8 cellular contexts compared by ENCODE assay signal in genomic region chr2:17879137-17879912, GRCh38. TPM values are rescaled to one million over a fixed set of nuclear protein-coding genes. Genes with fewer than 3 reads are reported as not detected.
A peak's percentile ranks its signal among the peaks of the same experiment; 100 is the strongest.
DNase-seq lines count a peak whose midpoint lies in the region; ATAC-seq and TF ChIP-seq lines count a peak whose summit lies in the region.

No MANE protein-coding gene starts in this region.

- H3K36me3 ChIP-seq in mucosa of descending colon (ENCODE audit: low read depth) (no peaks in the 10 kb centered on the region), urinary bladder (ENCODE audit: insufficient read depth) (no peaks in the 10 kb centered on the region)

- H3K9me3 ChIP-seq in mucosa of descending colon, result no peaks in the 10 kb centered on the region

- TF ChIP-seq EP300 in Ishikawa (IDR thresholded peaks at IDR 0.05; ENCODE audit: borderline replicate concordance), result no peak

- 4% methylated on average over 49 of the region's 49 CpGs for WGBS in urinary bladder

- peak; percentile 16 for ATAC-seq in GM18867 (IDR thresholded peaks at IDR 0.05; ENCODE audit: unreplicated experiment)
- peak; percentile 53 for ATAC-seq in SK-N-SH treated with all-trans-retinoic acid at 6 μM for 48 hours
- ATAC-seq in mucosa of descending colon, result peak; percentile 92
- no peak for ATAC-seq in HG02678 (IDR thresholded peaks at IDR 0.05; ENCODE audit: unreplicated experiment)

- intact Hi-C loops in mucosa of descending colon (cut with DNase I, micrococcal nuclease), result no loop called here

- H3K4me3 ChIP-seq in epithelial cell of esophagus (ENCODE audit: low read length), result peak overlapping the region; percentile 65
- H3K4me3 ChIP-seq in mucosa of descending colon, result peak overlapping the region; percentile 54
- peak overlapping the region; percentile 64 for H3K4me3 ChIP-seq in urinary bladder (ENCODE audit: low read depth, low read length)

- H3K4me1 ChIP-seq in mucosa of descending colon (ENCODE audit: low read depth), result peaks cover 8% of the 10 kb centered on the region
- H3K4me1 ChIP-seq in urinary bladder (ENCODE audit: insufficient read depth), result no peaks in the 10 kb centered on the region

- no peak for TF ChIP-seq RAD21 in Ishikawa (IDR thresholded peaks at IDR 0.05; ENCODE audit: low read depth)

- no peak overlapping the region for H3K27ac ChIP-seq in urinary bladder (ENCODE audit: low read depth)

- TF ChIP-seq CTCF in AG09319 (IDR thresholded peaks at IDR 0.05; ENCODE audit: low read depth, low read length) (peak; percentile 42), epithelial cell of esophagus (IDR thresholded peaks at IDR 0.05; ENCODE audit: insufficient read depth, low read depth, low read length, missing control alignments) (peak; percentile 42), mucosa of descending colon (IDR thresholded peaks at IDR 0.05) (no peak)

- DNase-seq in AG09319 (ENCODE audit: extremely low read depth, low read depth) (peak; percentile 10), epithelial cell of esophagus (ENCODE audit: low read depth) (peak; percentile 81), mucosa of descending colon (peak; percentile 83 to 89 (median 88))

TF ChIP-seq in Ishikawa, 13 proteins besides CTCF, POLR2A, EP300 and RAD21:
- peak; percentile 7; the same call in 1 of the 2 replicates for TF ChIP-seq NFIC (IDR thresholded peaks at IDR 0.05)
- no peak for TF ChIP-seq USF1 (IDR thresholded peaks at IDR 0.05)
- TF ChIP-seq, protein P1, sequence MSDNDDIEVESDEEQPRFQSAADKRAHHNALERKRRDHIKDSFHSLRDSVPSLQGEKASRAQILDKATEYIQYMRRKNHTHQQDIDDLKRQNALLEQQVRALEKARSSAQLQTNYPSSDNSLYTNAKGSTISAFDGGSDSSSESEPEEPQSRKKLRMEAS (IDR thresholded peaks at IDR 0.05), result peak; percentile 36

TF ChIP-seq in SK-N-SH treated with all-trans-retinoic acid at 6 μM for 48 hours, 23 proteins besides CTCF, POLR2A, EP300 and RAD21:
- TF ChIP-seq ZNF70 (CRISPR knock-in tag; IDR thresholded peaks at IDR 0.05) (no peak), ZFP30 (CRISPR knock-in tag; IDR thresholded peaks at IDR 0.05) (no peak), ZNF565 (CRISPR knock-in tag; conservative IDR thresholded peaks at IDR 0.05; ENCODE audit: low read depth) (no peak), ZFP3 (CRISPR knock-in tag; IDR thresholded peaks at IDR 0.05) (no peak), ESRRG (CRISPR knock-in tag; IDR thresholded peaks at IDR 0.05) (no peak), GLIS3 (CRISPR knock-in tag; IDR thresholded peaks at IDR 0.05) (no peak)

RNA-seq across cellular contexts. Expression of gene KCNS3, which starts 0.9 kb away (rescaled TPM):
- total RNA-seq in mucosa of descending colon, result 10 to 100 TPM in 2 of 3 donors, 1 to 10 TPM in 1; 4.9 to 21.6 (median 16.8) TPM
- 14.9 TPM for total RNA-seq in urinary bladder
- polyA plus RNA-seq in urinary bladder, result 7.7 TPM

Comparison
In these comparisons a context has a peak if more than half of its experiments do, and no peak if none do; other contexts are left out.
1. DNase-seq: peak in every context shown above with its lines; median percentile 88 in mucosa of descending colon; 81 in epithelial cell of esophagus; 10 in AG09319.